ENCODE assay signal across 8 cellular contexts in genomic region chr3:184811663-184811998, GRCh38. TPM values are rescaled to one million over a fixed set of nuclear protein-coding genes. Genes with fewer than 3 reads are reported as not detected.
DNase-seq lines count a peak whose midpoint lies in the region; ATAC-seq and TF ChIP-seq lines count a peak whose summit lies in the region.

No MANE protein-coding gene starts in this region.

- no peaks in the 10 kb centered on the region for H3K9me3 Mint-ChIP-seq in activated T-helper 1 cell treated with anti-CD3 and anti-CD28 coated beads, Interleukin-12 subunit alpha, Interleukin-12 subunit beta, Interleukin-2, Interleukin-4 antibody, amounts not matched to agents 30 ng/mL and 10 ng/mL and 1 ng/mL, durations not matched to agents 14 hours and 24 hours and 36 hours
- no peaks in the 10 kb centered on the region for H3K9me3 Mint-ChIP-seq in immature natural killer cell
- H3K9me3 Mint-ChIP-seq in stimulated activated naive CD8-positive, alpha-beta T cell treated with anti-CD3 and anti-CD28 coated beads, Interleukin-15, amount 100 ng/mL, for 72 hours: no peaks in the 10 kb centered on the region

- TF ChIP-seq EP300 in SK-N-SH (IDR thresholded peaks at IDR 0.05; ENCODE audit: borderline replicate concordance in 1 of 2, low read depth in 1 of 2, low read length in 1 of 2): no peak

- H3K4me3 ChIP-seq in SK-N-SH (ENCODE audit: low read depth in 2 of 2, low read length in 1 of 2): peak overlapping the region; percentile 93 to 95

- TF ChIP-seq RAD21 in SK-N-SH (IDR thresholded peaks at IDR 0.05; ENCODE audit: low read length): no peak

- POLR2A ChIA-PET in SK-N-SH (lab: Yijun Ruan, JAX): no interaction called here

- intact Hi-C loops in activated T-helper 1 cell treated with anti-CD3 and anti-CD28 coated beads, Interleukin-12 subunit alpha, Interleukin-12 subunit beta, Interleukin-2, Interleukin-4 antibody, amounts not matched to agents 30 ng/mL and 10 ng/mL and 1 ng/mL, durations not matched to agents 14 hours and 24 hours and 36 hours (cut with micrococcal nuclease): loop anchor here (2.0 to 10.0 kb wide), 6 partner anchors 567 to 1963 kb away; partner anchors contain the start of genes ABCC5, ALG3, EEF1AKMT4 and SENP2

- peaks cover 32% of the 10 kb centered on the region for H3K79me2 ChIP-seq in SK-N-SH (ENCODE audit: insufficient read depth)

- peak overlapping the region; percentile 95 for H3K27ac Mint-ChIP-seq in activated T-helper 1 cell treated with anti-CD3 and anti-CD28 coated beads, Interleukin-12 subunit alpha, Interleukin-12 subunit beta, Interleukin-2, Interleukin-4 antibody, amounts not matched to agents 30 ng/mL and 10 ng/mL and 1 ng/mL, durations not matched to agents 14 hours and 24 hours and 36 hours
- H3K27ac Mint-ChIP-seq in immature natural killer cell: peak overlapping the region; percentile 91 to 100 (median 95)
- H3K27ac Mint-ChIP-seq in stimulated activated naive CD8-positive, alpha-beta T cell treated with anti-CD3 and anti-CD28 coated beads, Interleukin-15, amount 100 ng/mL, for 72 hours: peak overlapping the region; percentile 90 to 97

- no peak for TF ChIP-seq CTCF in SK-N-SH (IDR thresholded peaks at IDR 0.05)

- peaks cover 3% of the 10 kb centered on the region in 2 experiments for H3K36me3 ChIP-seq in SK-N-SH (replicated peaks in 1 of 2; ENCODE audit: control insufficient read depth in 1 of 2, insufficient read depth in 2 of 2, low read length in 1 of 2)

- CTCF ChIA-PET in SK-N-SH (lab: Yijun Ruan, JAX): interaction anchor here (0.8 to 3.3 kb wide), 4 partner anchors 9 to 260 kb away, joined by 4 to 17 read pairs (median 6); partner anchors contain the start of gene EPHB3

- no peaks in the 10 kb centered on the region for H3K27me3 ChIP-seq in SK-N-SH (ENCODE audit: insufficient read depth)

- H3K9me3 ChIP-seq in SK-N-SH: no peaks in the 10 kb centered on the region

- H3K4me1 ChIP-seq in SK-N-SH (ENCODE audit: control insufficient read depth in 1 of 2, insufficient read depth in 2 of 2, low read depth in 1 of 2, low read length in 1 of 2): peaks cover 0 to 10% of the 10 kb centered on the region in 2 experiments; a peak in 3 of 4 replicates

- H2AFZ ChIP-seq in SK-N-SH (ENCODE audit: low read depth): peak overlapping the region; percentile 85

- no peak overlapping the region for H3K9ac ChIP-seq in SK-N-SH

- peaks cover 6% of the 10 kb centered on the region for H3K36me3 Mint-ChIP-seq in activated T-helper 1 cell treated with anti-CD3 and anti-CD28 coated beads, Interleukin-12 subunit alpha, Interleukin-12 subunit beta, Interleukin-2, Interleukin-4 antibody, amounts not matched to agents 30 ng/mL and 10 ng/mL and 1 ng/mL, durations not matched to agents 14 hours and 24 hours and 36 hours (ENCODE audit: low read depth)
- H3K36me3 Mint-ChIP-seq in immature natural killer cell: peaks cover 0 to 9% (median 3%) of the 10 kb centered on the region in 3 donors

- peaks cover 69% of the 10 kb centered on the region for H3K4me1 Mint-ChIP-seq in activated T-helper 1 cell treated with anti-CD3 and anti-CD28 coated beads, Interleukin-12 subunit alpha, Interleukin-12 subunit beta, Interleukin-2, Interleukin-4 antibody, amounts not matched to agents 30 ng/mL and 10 ng/mL and 1 ng/mL, durations not matched to agents 14 hours and 24 hours and 36 hours (ENCODE audit: low read depth)
- H3K4me1 Mint-ChIP-seq in immature natural killer cell: peaks cover 29 to 39% of the 10 kb centered on the region in 2 donors
- H3K4me1 Mint-ChIP-seq in stimulated activated naive CD8-positive, alpha-beta T cell treated with anti-CD3 and anti-CD28 coated beads, Interleukin-15, amount 100 ng/mL, for 72 hours: peaks cover 60% of the 10 kb centered on the region

- peak overlapping the region; percentile 94 for H3K4me3 Mint-ChIP-seq in activated T-helper 1 cell treated with anti-CD3 and anti-CD28 coated beads, Interleukin-12 subunit alpha, Interleukin-12 subunit beta, Interleukin-2, Interleukin-4 antibody, amounts not matched to agents 30 ng/mL and 10 ng/mL and 1 ng/mL, durations not matched to agents 14 hours and 24 hours and 36 hours
- H3K4me3 Mint-ChIP-seq in immature natural killer cell: peak overlapping the region; percentile 92 to 99 (median 95)
- H3K4me3 Mint-ChIP-seq in stimulated activated naive CD8-positive, alpha-beta T cell treated with anti-CD3 and anti-CD28 coated beads, Interleukin-15, amount 100 ng/mL, for 72 hours: peak overlapping the region; percentile 92 to 93

- H3F3A ChIP-seq in SK-N-SH (replicated peaks; ENCODE audit: insufficient read depth): no peaks in the 10 kb centered on the region

- 0 out of 2 replicates have a peak overlapping the region, but pooled peaks have one; percentile 33 for H3K4me2 ChIP-seq in SK-N-SH

- H4K20me1 ChIP-seq in SK-N-SH (ENCODE audit: insufficient read depth): no peaks in the 10 kb centered on the region; the same call in 1 of the 2 replicates

- WGBS in SK-N-SH (ENCODE audit: low lambda C conversion rate): 0% methylated on average over 3 of the region's 3 CpGs

- peak overlapping the region in 1 of 2 experiments; percentile 34; a peak in 1 of 4 replicates for H3K27ac ChIP-seq in SK-N-SH (ENCODE audit: low read depth in 2 of 2, low read length in 1 of 2)

- DNase-seq in SK-N-SH: no peak
- no peak for DNase-seq in activated T-helper 1 cell treated with anti-CD3 and anti-CD28 coated beads, Interleukin-12 subunit alpha, Interleukin-12 subunit beta, Interleukin-2, Interleukin-4 antibody, amounts not matched to agents 30 ng/mL and 10 ng/mL and 1 ng/mL, durations not matched to agents 14 hours and 24 hours and 36 hours (ENCODE audit: low spot score)
- DNase-seq in immature natural killer cell: no peak
- DNase-seq in stimulated activated naive CD8-positive, alpha-beta T cell treated with anti-CD3 and anti-CD28 coated beads, Interleukin-15, amount 100 ng/mL, for 72 hours: no peak
- DNase-seq in SW 1271 (lab: John Stamatoyannopoulos, UW): no peak
- DNase-seq in stimulated activated CD8-positive, alpha-beta memory T cell treated with anti-CD3 and anti-CD28 coated beads, Interleukin-4, amount 100 ng/mL, for 48 hours: no peak
- DNase-seq in activated effector memory CD4-positive, alpha-beta T cell treated with Interleukin-2 at 50 U/mL for 16 hours: no peak

- peaks cover 4% of the 10 kb centered on the region for H3K27me3 Mint-ChIP-seq in activated T-helper 1 cell treated with anti-CD3 and anti-CD28 coated beads, Interleukin-12 subunit alpha, Interleukin-12 subunit beta, Interleukin-2, Interleukin-4 antibody, amounts not matched to agents 30 ng/mL and 10 ng/mL and 1 ng/mL, durations not matched to agents 14 hours and 24 hours and 36 hours (ENCODE audit: insufficient read depth)
- peaks cover 6 to 11% (median 8%) of the 10 kb centered on the region in 3 donors for H3K27me3 Mint-ChIP-seq in immature natural killer cell (ENCODE audit: low read depth in 3 of 3)
- H3K27me3 Mint-ChIP-seq in stimulated activated naive CD8-positive, alpha-beta T cell treated with anti-CD3 and anti-CD28 coated beads, Interleukin-15, amount 100 ng/mL, for 72 hours: no peaks in the 10 kb centered on the region

- H3K9me2 ChIP-seq in SK-N-SH: no peaks in the 10 kb centered on the region

- no peak for ATAC-seq in SK-N-SH treated with all-trans-retinoic acid at 6 μM for 48 hours
- no peak for ATAC-seq in stimulated activated naive CD8-positive, alpha-beta T cell treated with anti-CD3 and anti-CD28 coated beads, Interleukin-15, amount 100 ng/mL, for 72 hours

TF ChIP-seq in SK-N-SH, 30 proteins besides CTCF, POLR2A, EP300 and RAD21:
- peak; percentile 7; the same call in 1 of the 2 replicates for TF ChIP-seq FOSL2 (IDR thresholded peaks at IDR 0.05; ENCODE audit: borderline replicate concordance, low read depth)
- TF ChIP-seq YY1 (IDR thresholded peaks at IDR 0.05; ENCODE audit: low read depth): no peak

TF ChIP-seq in SK-N-SH treated with all-trans-retinoic acid at 6 μM for 48 hours, 23 proteins besides CTCF, POLR2A, EP300 and RAD21:
- TF ChIP-seq SNAI2 (CRISPR knock-in tag; IDR thresholded peaks at IDR 0.05): no peak

RNA-seq across cellular contexts. Expression of gene VPS8, which starts 0.3 kb away (rescaled TPM):
- polyA plus RNA-seq in SK-N-SH (2012; rRNA removed) (12.8 and 15.9 TPM in 2 replicates), immature natural killer cell (10 to 100 TPM; 16.0 to 20.8 (median 16.7) TPM)
- 11.0 and 11.7 TPM in 2 replicates for polyA plus RNA-seq in SK-N-SH (2012; cell fraction: cytosol; rRNA removed)
- polyA plus RNA-seq in SK-N-SH (2012; cell fraction: nucleus; rRNA removed): 25.7 and 55.8 TPM in 2 replicates
- total RNA-seq in activated T-helper 1 cell treated with anti-CD3 and anti-CD28 coated beads, Interleukin-12 subunit alpha, Interleukin-12 subunit beta, Interleukin-2, Interleukin-4 antibody, amounts not matched to agents 30 ng/mL and 10 ng/mL and 1 ng/mL, durations not matched to agents 14 hours and 24 hours and 36 hours: 37.8 and 40.3 TPM in 2 replicates
